Comparison of ENCODE assay signal across 11 cellular contexts in the genomic region with DNA sequence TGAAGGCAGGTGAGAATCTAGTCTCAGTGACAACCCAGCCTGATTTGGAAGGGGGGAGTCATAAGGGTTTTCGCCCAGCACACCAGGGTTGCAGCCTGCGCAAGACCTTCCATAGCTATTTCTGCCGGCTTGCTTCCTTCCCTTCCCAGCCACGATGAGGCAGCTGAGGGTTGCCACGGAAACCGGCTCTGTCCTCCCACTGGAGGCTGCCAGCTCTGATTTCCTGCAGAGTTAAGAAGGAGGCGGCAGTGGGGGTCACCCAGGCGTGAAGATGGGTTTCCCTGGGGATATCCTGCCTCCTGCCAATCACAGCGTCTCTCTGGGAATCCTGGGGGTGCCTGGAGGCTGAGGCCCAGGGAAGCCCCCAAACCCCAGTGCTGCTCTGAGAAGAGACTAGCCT. TPM values are rescaled to one million over a fixed set of nuclear protein-coding genes. Genes with fewer than 3 reads are reported as not detected.
DNase-seq lines count a peak whose midpoint lies in the region; ATAC-seq, FAIRE-seq and TF ChIP-seq lines count a peak whose summit lies in the region.
"Had no signal": no experiment of that assay in that cellular context is flagged by ENCODE, and none has a peak within 500 bp of the region (broad histone marks: within the 10 kb centered on the region; RNA-seq: fewer than 3 reads in every experiment).

No MANE protein-coding gene starts in this region.

- CTCF ChIA-PET in activated naive CD4-positive, alpha-beta T cell treated with anti-CD3 and anti-CD28 coated beads, Interleukin-2, amount 10 ng/mL, durations not matched to agents 7 days and 5 days (lab: Charles Lee): interaction anchor here (1.3 to 4.2 kb wide), 5 partner anchors 21 to 399 kb away, joined by 3 to 23 read pairs (median 3); no protein-coding TSS in a partner anchor

- ATAC-seq in left lung: peak; percentile 42
- no peak for ATAC-seq in HG02623 (IDR thresholded peaks at IDR 0.05; ENCODE audit: unreplicated experiment)
- no peak for ATAC-seq in gastrocnemius medialis
- ATAC-seq: psoas muscle had no signal

- H4K20me1 ChIP-seq in astrocyte (ENCODE audit: insufficient read depth, low read length): peaks cover 8% of the 10 kb centered on the region

- intact Hi-C loops in left lung (cut with DNase I) (loop anchor here in 1 of 2 donors (10.0 kb wide), 1 partner anchor 171 kb away; no protein-coding TSS in a partner anchor), gastrocnemius medialis (cut with DNase I; ENCODE audit: low total_unique reads) (no loop called here)

- H3K4me1 Mint-ChIP-seq in astrocyte (ENCODE audit: low read depth, unreplicated experiment): peaks cover 8% of the 10 kb centered on the region
- no peaks in the 10 kb centered on the region for H3K4me1 Mint-ChIP-seq in activated naive CD4-positive, alpha-beta T cell treated with anti-CD3 and anti-CD28 coated beads, Interleukin-2, amount 10 ng/mL, durations not matched to agents 7 days and 5 days

- H3K4me3 Mint-ChIP-seq in astrocyte (ENCODE audit: unreplicated experiment): no peak overlapping the region
- no peak overlapping the region for H3K4me3 Mint-ChIP-seq in activated naive CD4-positive, alpha-beta T cell treated with anti-CD3 and anti-CD28 coated beads, Interleukin-2, amount 10 ng/mL, durations not matched to agents 7 days and 5 days

- H3K27ac Mint-ChIP-seq in astrocyte (ENCODE audit: unreplicated experiment): no peak overlapping the region
- no peak overlapping the region for H3K27ac Mint-ChIP-seq in activated naive CD4-positive, alpha-beta T cell treated with anti-CD3 and anti-CD28 coated beads, Interleukin-2, amount 10 ng/mL, durations not matched to agents 7 days and 5 days

- H2AFZ ChIP-seq in astrocyte (ENCODE audit: low read depth, low read length): no peak overlapping the region

- H3K4me3 ChIP-seq in astrocyte (ENCODE audit: insufficient read depth, low read depth, low read length) (no peak overlapping the region), left lung (no peak overlapping the region), gastrocnemius medialis (no peak overlapping the region)
- H3K4me3 ChIP-seq: psoas muscle, transverse colon had no signal

- H3K27ac ChIP-seq in astrocyte (ENCODE audit: low read depth, low read length) (no peak overlapping the region), left lung (no peak overlapping the region), gastrocnemius medialis (no peak overlapping the region)
- H3K27ac ChIP-seq: psoas muscle, transverse colon had no signal

- H3K4me1 ChIP-seq in astrocyte (ENCODE audit: insufficient read depth, low read length) (peaks cover 10% of the 10 kb centered on the region), left lung (no peaks in the 10 kb centered on the region), gastrocnemius medialis (peaks cover 27 to 33% of the 10 kb centered on the region in 2 donors)

- H3K36me3 ChIP-seq in astrocyte (ENCODE audit: insufficient read depth, low read length): no peaks in the 10 kb centered on the region
- no peaks in the 10 kb centered on the region for H3K36me3 ChIP-seq in left lung
- H3K36me3 ChIP-seq in gastrocnemius medialis: no peaks in the 10 kb centered on the region
- H3K36me3 ChIP-seq: transverse colon had no signal

- no peaks in the 10 kb centered on the region for H3K36me3 Mint-ChIP-seq in astrocyte (ENCODE audit: low read depth, unreplicated experiment)
- H3K36me3 Mint-ChIP-seq in activated naive CD4-positive, alpha-beta T cell treated with anti-CD3 and anti-CD28 coated beads, Interleukin-2, amount 10 ng/mL, durations not matched to agents 7 days and 5 days: no peaks in the 10 kb centered on the region

- H3K9me3 ChIP-seq in astrocyte (ENCODE audit: insufficient read depth, low read depth, low read length) (no peaks in the 10 kb centered on the region), left lung (no peaks in the 10 kb centered on the region), gastrocnemius medialis (no peaks in the 10 kb centered on the region)
- H3K9me3 ChIP-seq: psoas muscle, transverse colon had no signal

- no peaks in the 10 kb centered on the region for H3K9me3 Mint-ChIP-seq in astrocyte (ENCODE audit: unreplicated experiment)
- H3K9me3 Mint-ChIP-seq in activated naive CD4-positive, alpha-beta T cell treated with anti-CD3 and anti-CD28 coated beads, Interleukin-2, amount 10 ng/mL, durations not matched to agents 7 days and 5 days: no peaks in the 10 kb centered on the region

- peaks cover 9% of the 10 kb centered on the region for H3K27me3 Mint-ChIP-seq in astrocyte (ENCODE audit: low read depth, unreplicated experiment)
- H3K27me3 Mint-ChIP-seq in activated naive CD4-positive, alpha-beta T cell treated with anti-CD3 and anti-CD28 coated beads, Interleukin-2, amount 10 ng/mL, durations not matched to agents 7 days and 5 days: peaks cover 74% of the 10 kb centered on the region

- H3K27me3 ChIP-seq in astrocyte (ENCODE audit: insufficient read depth, low read length) (peaks cover 24% of the 10 kb centered on the region), left lung (peaks cover 0 to 50% of the 10 kb centered on the region in 2 donors), gastrocnemius medialis (no peaks in the 10 kb centered on the region)

- no peak for FAIRE-seq in astrocyte (lab: Jason Lieb, UNC)
- FAIRE-seq: colon had no signal

- in situ Hi-C loops in gastrocnemius medialis (cut with MboI; ENCODE audit: low sequenced_read_pairs in 4 of 4): no loop called here

- H3K4me2 ChIP-seq in astrocyte (ENCODE audit: low read length): peak overlapping the region; percentile 25

- H3K9ac ChIP-seq in astrocyte (ENCODE audit: low read length): no peak overlapping the region

- DNase-seq in D341Med (ENCODE audit: low spot score): peak; percentile 51
- peak; percentile 57 for DNase-seq in NCI-H128 (lab: John Stamatoyannopoulos, UW; ENCODE audit: unreplicated experiment)
- peak; percentile 67 for DNase-seq in astrocyte (ENCODE audit: low read depth)
- no peak for DNase-seq in left lung
- DNase-seq in activated naive CD4-positive, alpha-beta T cell treated with anti-CD3 and anti-CD28 coated beads, Interleukin-2, amount 10 ng/mL, durations not matched to agents 7 days and 5 days: no peak
- DNase-seq in HPDE6-E6E7 (ENCODE audit: extremely low spot score): no peak
- no peak for DNase-seq in gastrocnemius medialis
- DNase-seq: transverse colon had no signal

- TF ChIP-seq POLR2A in gastrocnemius medialis (IDR thresholded peaks at IDR 0.05): no peak

- TF ChIP-seq CTCF in astrocyte (IDR thresholded peaks at IDR 0.05; ENCODE audit: insufficient read depth, low read depth, low read length) (no peak), left lung (IDR thresholded peaks at IDR 0.05) (no peak), gastrocnemius medialis (IDR thresholded peaks at IDR 0.05 in 4 of 5, conservative IDR thresholded peaks at IDR 0.05 in 1 of 5) (no peak)

- H3K79me2 ChIP-seq in astrocyte (ENCODE audit: insufficient read depth, low read length): no peaks in the 10 kb centered on the region

RNA-seq across cellular contexts. Expression of a gene that starts 23.1 kb away (rescaled TPM):
- total RNA-seq in astrocyte: 0.38 and 0.48 TPM in 2 replicates
- under 1 TPM; 0.26 to 0.34 TPM for total RNA-seq in left lung
- total RNA-seq in gastrocnemius medialis: 10 to 100 TPM in 2 of 4 donors, 1 to 10 TPM in 2; 6.6 to 34.7 (median 9.4) TPM

Comparison
In these comparisons a context has a peak if more than half of its experiments do, and no peak if none do; other contexts are left out.
1. DNase-seq: peak in D341Med (single experiment), NCI-H128 (single experiment) and astrocyte (single experiment); none in left lung (0 of 2), activated naive CD4-positive, alpha-beta T cell treated with anti-CD3 and anti-CD28 coated beads, Interleukin-2, amount 10 ng/mL, durations not matched to agents 7 days and 5 days (single experiment), HPDE6-E6E7 (single experiment) and gastrocnemius medialis (0 of 2).